In the genomic region with DNA sequence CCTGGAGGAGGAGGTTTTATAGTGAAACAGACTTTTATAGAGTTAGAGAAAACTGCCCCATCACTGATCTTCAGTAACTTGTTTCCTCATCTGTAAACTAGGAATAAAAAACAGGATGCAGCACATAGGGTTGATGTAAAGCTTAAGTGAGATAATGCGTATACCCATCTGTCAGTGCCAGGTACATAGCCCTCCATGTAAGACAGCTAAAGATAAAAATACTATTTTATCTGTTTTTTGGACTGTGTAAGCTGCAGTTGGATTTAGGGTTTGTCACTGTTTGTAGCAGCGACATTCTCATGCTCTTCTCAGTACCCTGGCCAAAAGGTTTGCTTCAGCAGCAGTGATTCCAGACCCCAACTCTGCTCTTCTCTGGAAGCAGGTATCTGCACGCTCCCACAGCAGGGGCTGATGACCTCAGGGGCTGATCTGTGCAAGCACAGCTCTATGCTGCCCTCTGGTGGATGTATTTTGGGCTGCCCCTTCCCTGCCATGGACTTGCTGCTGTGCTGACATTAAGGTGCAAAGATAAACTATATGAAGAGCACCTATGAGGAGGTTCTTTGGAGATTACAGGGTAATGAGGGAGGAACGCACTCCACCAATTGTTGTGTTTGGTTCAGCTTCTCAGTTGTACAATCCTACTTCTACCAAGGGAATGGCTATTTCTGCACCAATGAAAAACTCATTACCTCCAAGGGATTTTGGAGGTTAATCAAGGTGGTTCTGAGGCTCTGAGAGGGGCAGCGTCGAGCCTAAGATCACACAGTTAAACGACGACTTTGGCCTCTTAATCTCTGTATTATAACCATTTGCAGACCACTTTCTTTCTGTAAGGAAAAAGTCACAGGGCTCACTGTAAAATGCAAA, we compare ENCODE assay signal across 1 cellular context.
TF ChIP-seq lines count a peak whose summit lies in the region.

No MANE protein-coding gene starts in this region.

TF ChIP-seq in HepG2, 621 proteins besides CTCF, POLR2A, EP300 and RAD21 (continued from another document and continues in another):
- TF ChIP-seq, protein P1, sequence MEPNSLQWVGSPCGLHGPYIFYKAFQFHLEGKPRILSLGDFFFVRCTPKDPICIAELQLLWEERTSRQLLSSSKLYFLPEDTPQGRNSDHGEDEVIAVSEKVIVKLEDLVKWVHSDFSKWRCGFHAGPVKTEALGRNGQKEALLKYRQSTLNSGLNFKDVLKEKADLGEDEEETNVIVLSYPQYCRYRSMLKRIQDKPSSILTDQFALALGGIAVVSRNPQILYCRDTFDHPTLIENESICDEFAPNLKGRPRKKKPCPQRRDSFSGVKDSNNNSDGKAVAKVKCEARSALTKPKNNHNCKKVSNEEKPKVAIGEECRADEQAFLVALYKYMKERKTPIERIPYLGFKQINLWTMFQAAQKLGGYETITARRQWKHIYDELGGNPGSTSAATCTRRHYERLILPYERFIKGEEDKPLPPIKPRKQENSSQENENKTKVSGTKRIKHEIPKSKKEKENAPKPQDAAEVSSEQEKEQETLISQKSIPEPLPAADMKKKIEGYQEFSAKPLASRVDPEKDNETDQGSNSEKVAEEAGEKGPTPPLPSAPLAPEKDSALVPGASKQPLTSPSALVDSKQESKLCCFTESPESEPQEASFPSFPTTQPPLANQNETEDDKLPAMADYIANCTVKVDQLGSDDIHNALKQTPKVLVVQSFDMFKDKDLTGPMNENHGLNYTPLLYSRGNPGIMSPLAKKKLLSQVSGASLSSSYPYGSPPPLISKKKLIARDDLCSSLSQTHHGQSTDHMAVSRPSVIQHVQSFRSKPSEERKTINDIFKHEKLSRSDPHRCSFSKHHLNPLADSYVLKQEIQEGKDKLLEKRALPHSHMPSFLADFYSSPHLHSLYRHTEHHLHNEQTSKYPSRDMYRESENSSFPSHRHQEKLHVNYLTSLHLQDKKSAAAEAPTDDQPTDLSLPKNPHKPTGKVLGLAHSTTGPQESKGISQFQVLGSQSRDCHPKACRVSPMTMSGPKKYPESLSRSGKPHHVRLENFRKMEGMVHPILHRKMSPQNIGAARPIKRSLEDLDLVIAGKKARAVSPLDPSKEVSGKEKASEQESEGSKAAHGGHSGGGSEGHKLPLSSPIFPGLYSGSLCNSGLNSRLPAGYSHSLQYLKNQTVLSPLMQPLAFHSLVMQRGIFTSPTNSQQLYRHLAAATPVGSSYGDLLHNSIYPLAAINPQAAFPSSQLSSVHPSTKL (CRISPR knock-in tag; IDR thresholded peaks at IDR 0.05) = peak; percentile 63
- TF ChIP-seq, protein P2, sequence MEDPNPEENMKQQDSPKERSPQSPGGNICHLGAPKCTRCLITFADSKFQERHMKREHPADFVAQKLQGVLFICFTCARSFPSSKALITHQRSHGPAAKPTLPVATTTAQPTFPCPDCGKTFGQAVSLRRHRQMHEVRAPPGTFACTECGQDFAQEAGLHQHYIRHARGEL (CRISPR knock-in tag; IDR thresholded peaks at IDR 0.05) = no peak
- TF ChIP-seq ZNF343 (CRISPR knock-in tag; IDR thresholded peaks at IDR 0.05) (no peak), SPEN (CRISPR knock-in tag; IDR thresholded peaks at IDR 0.05; ENCODE audit: low read depth) (0 out of 2 replicates have a peak, but pooled peaks have one; percentile 18), RXRA (CRISPR knock-in tag; IDR thresholded peaks at IDR 0.05) (peak; percentile 81), CEBPG (CRISPR knock-in tag; IDR thresholded peaks at IDR 0.05) (peak; percentile 5; the same call in 1 of the 2 replicates), ERF (CRISPR knock-in tag; IDR thresholded peaks at IDR 0.05) (peak; percentile 38; the same call in 1 of the 2 replicates), ZNF264 (CRISPR knock-in tag; IDR thresholded peaks at IDR 0.05) (0 out of 2 replicates have a peak, but pooled peaks have one; percentile 36), STAG1 (CRISPR knock-in tag; IDR thresholded peaks at IDR 0.05) (peak; percentile 100), ELF3 (CRISPR knock-in tag; IDR thresholded peaks at IDR 0.05) (peak; percentile 18; the same call in 1 of the 2 replicates), PPARG (CRISPR knock-in tag; conservative IDR thresholded peaks at IDR 0.05) (0 out of 2 replicates have a peak, but pooled peaks have one; percentile 19), TOPORS (CRISPR knock-in tag; IDR thresholded peaks at IDR 0.05) (0 out of 2 replicates have a peak, but pooled peaks have one; percentile 21), ZNF33B (CRISPR knock-in tag; IDR thresholded peaks at IDR 0.05) (no peak), THAP11 (CRISPR knock-in tag; IDR thresholded peaks at IDR 0.05) (0 out of 2 replicates have a peak, but pooled peaks have one; percentile 27), NFE2L2 (IDR thresholded peaks at IDR 0.05; ENCODE audit: low read length) (no peak), ZNF12 (CRISPR knock-in tag; IDR thresholded peaks at IDR 0.05) (peak; percentile 71; the same call in 1 of the 2 replicates), TEAD3 (CRISPR knock-in tag; optimal IDR thresholded peaks at IDR 0.05; ENCODE audit: borderline replicate concordance) (peak; percentile 70), NR2F1 (CRISPR knock-in tag; IDR thresholded peaks at IDR 0.05) (0 out of 4 replicates have a peak, but pooled peaks have one; percentile 17 to 18), GATAD1 (CRISPR knock-in tag; IDR thresholded peaks at IDR 0.05) (0 out of 2 replicates have a peak, but pooled peaks have one; percentile 19), FOXK1 (CRISPR knock-in tag; IDR thresholded peaks at IDR 0.05; ENCODE audit: borderline replicate concordance, low read depth) (peak; percentile 18; the same call in 1 of the 2 replicates), ZSCAN25 (CRISPR knock-in tag; IDR thresholded peaks at IDR 0.05) (peak; percentile 29; the same call in 1 of the 2 replicates), FOXA3 (CRISPR knock-in tag; IDR thresholded peaks at IDR 0.05) (peak; percentile 47; the same call in 1 of the 2 replicates), NR2F6 (IDR thresholded peaks at IDR 0.05) (peak; percentile 54), NR2F6 (CRISPR knock-in tag; IDR thresholded peaks at IDR 0.05) (peak; percentile 80; the same call in 1 of the 2 replicates), MYC (CRISPR knock-in tag; IDR thresholded peaks at IDR 0.05; ENCODE audit: borderline replicate concordance) (no peak), ZFP41 (CRISPR knock-in tag; IDR thresholded peaks at IDR 0.05; ENCODE audit: borderline replicate concordance) (no peak), ZC3H4 (CRISPR knock-in tag; IDR thresholded peaks at IDR 0.05; ENCODE audit: borderline replicate concordance) (no peak), SOX6 (IDR thresholded peaks at IDR 0.05) (no peak), SOX6 (CRISPR knock-in tag; IDR thresholded peaks at IDR 0.05) (peak; percentile 48; the same call in 1 of the 2 replicates), FOXA1 (IDR thresholded peaks at IDR 0.05) (no peak), FOXA1 (CRISPR knock-in tag; IDR thresholded peaks at IDR 0.05) (peak; percentile 8; the same call in 1 of the 2 replicates), ZMYM2 (CRISPR knock-in tag; IDR thresholded peaks at IDR 0.05) (no peak), ZNF619 (CRISPR knock-in tag; IDR thresholded peaks at IDR 0.05) (no peak), KAT7 (CRISPR knock-in tag; IDR thresholded peaks at IDR 0.05; ENCODE audit: borderline replicate concordance) (no peak), SOX5 (CRISPR knock-in tag; IDR thresholded peaks at IDR 0.05; ENCODE audit: borderline replicate concordance) (no peak), HDAC2 (CRISPR knock-in tag; IDR thresholded peaks at IDR 0.05) (peak; percentile 19; the same call in 1 of the 2 replicates), RARA (CRISPR knock-in tag; IDR thresholded peaks at IDR 0.05) (0 out of 2 replicates have a peak, but pooled peaks have one; percentile 37), SALL2 (CRISPR knock-in tag; IDR thresholded peaks at IDR 0.05) (peak; percentile 46; the same call in 1 of the 2 replicates), ZNF337 (CRISPR knock-in tag; IDR thresholded peaks at IDR 0.05; ENCODE audit: borderline replicate concordance, low read depth) (no peak), KDM5B (CRISPR knock-in tag; IDR thresholded peaks at IDR 0.05; ENCODE audit: borderline replicate concordance) (peak; percentile 29; the same call in 1 of the 2 replicates)
- TF ChIP-seq, protein P3, sequence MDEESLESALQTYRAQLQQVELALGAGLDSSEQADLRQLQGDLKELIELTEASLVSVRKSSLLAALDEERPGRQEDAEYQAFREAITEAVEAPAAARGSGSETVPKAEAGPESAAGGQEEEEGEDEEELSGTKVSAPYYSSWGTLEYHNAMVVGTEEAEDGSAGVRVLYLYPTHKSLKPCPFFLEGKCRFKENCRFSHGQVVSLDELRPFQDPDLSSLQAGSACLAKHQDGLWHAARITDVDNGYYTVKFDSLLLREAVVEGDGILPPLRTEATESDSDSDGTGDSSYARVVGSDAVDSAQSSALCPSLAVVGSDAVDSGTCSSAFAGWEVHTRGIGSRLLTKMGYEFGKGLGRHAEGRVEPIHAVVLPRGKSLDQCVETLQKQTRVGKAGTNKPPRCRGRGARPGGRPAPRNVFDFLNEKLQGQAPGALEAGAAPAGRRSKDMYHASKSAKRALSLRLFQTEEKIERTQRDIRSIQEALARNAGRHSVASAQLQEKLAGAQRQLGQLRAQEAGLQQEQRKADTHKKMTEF (CRISPR knock-in tag; IDR thresholded peaks at IDR 0.05) = 0 out of 2 replicates have a peak, but pooled peaks have one; percentile 53
- TF ChIP-seq, protein P4, sequence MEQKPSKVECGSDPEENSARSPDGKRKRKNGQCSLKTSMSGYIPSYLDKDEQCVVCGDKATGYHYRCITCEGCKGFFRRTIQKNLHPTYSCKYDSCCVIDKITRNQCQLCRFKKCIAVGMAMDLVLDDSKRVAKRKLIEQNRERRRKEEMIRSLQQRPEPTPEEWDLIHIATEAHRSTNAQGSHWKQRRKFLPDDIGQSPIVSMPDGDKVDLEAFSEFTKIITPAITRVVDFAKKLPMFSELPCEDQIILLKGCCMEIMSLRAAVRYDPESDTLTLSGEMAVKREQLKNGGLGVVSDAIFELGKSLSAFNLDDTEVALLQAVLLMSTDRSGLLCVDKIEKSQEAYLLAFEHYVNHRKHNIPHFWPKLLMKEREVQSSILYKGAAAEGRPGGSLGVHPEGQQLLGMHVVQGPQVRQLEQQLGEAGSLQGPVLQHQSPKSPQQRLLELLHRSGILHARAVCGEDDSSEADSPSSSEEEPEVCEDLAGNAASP (CRISPR knock-in tag; IDR thresholded peaks at IDR 0.05; ENCODE audit: borderline replicate concordance) = 0 out of 2 replicates have a peak, but pooled peaks have one; percentile 14
- TF ChIP-seq, protein P5, sequence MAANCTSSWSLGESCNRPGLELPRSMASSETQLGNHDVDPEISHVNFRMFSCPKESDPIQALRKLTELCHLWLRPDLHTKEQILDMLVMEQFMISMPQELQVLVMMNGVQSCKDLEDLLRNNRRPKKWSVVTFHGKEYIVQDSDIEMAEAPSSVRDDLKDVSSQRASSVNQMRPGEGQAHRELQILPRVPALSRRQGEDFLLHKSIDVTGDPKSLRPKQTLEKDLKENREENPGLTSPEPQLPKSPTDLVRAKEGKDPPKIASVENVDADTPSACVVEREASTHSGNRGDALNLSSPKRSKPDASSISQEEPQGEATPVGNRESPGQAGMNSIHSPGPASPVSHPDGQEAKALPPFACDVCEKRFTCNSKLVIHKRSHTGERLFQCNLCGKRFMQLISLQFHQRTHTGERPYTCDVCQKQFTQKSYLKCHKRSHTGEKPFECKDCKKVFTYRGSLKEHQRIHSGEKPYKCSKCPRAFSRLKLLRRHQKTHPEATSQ (CRISPR knock-in tag; IDR thresholded peaks at IDR 0.05; ENCODE audit: borderline replicate concordance) = no peak
- TF ChIP-seq, protein P6, sequence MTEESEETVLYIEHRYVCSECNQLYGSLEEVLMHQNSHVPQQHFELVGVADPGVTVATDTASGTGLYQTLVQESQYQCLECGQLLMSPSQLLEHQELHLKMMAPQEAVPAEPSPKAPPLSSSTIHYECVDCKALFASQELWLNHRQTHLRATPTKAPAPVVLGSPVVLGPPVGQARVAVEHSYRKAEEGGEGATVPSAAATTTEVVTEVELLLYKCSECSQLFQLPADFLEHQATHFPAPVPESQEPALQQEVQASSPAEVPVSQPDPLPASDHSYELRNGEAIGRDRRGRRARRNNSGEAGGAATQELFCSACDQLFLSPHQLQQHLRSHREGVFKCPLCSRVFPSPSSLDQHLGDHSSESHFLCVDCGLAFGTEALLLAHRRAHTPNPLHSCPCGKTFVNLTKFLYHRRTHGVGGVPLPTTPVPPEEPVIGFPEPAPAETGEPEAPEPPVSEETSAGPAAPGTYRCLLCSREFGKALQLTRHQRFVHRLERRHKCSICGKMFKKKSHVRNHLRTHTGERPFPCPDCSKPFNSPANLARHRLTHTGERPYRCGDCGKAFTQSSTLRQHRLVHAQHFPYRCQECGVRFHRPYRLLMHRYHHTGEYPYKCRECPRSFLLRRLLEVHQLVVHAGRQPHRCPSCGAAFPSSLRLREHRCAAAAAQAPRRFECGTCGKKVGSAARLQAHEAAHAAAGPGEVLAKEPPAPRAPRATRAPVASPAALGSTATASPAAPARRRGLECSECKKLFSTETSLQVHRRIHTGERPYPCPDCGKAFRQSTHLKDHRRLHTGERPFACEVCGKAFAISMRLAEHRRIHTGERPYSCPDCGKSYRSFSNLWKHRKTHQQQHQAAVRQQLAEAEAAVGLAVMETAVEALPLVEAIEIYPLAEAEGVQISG (CRISPR knock-in tag; IDR thresholded peaks at IDR 0.05) = 0 out of 2 replicates have a peak, but pooled peaks have one; percentile 20
- TF ChIP-seq, protein P7, sequence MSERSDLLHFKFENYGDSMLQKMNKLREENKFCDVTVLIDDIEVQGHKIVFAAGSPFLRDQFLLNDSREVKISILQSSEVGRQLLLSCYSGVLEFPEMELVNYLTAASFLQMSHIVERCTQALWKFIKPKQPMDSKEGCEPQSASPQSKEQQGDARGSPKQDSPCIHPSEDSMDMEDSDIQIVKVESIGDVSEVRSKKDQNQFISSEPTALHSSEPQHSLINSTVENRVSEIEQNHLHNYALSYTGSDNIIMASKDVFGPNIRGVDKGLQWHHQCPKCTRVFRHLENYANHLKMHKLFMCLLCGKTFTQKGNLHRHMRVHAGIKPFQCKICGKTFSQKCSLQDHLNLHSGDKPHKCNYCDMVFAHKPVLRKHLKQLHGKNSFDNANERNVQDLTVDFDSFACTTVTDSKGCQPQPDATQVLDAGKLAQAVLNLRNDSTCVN (CRISPR knock-in tag; IDR thresholded peaks at IDR 0.05; ENCODE audit: borderline replicate concordance) = 0 out of 2 replicates have a peak, but pooled peaks have one; percentile 46
- TF ChIP-seq, protein P8, sequence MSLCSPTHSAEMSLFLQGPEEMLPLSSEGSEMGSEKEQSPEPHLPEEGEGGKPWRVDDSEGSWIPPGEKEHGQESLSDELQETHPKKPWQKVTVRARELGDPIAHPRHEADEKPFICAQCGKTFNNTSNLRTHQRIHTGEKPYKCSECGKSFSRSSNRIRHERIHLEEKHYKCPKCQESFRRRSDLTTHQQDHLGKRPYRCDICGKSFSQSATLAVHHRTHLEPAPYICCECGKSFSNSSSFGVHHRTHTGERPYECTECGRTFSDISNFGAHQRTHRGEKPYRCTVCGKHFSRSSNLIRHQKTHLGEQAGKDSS (CRISPR knock-in tag; IDR thresholded peaks at IDR 0.05; ENCODE audit: borderline replicate concordance, low read depth) = no peak
- TF ChIP-seq, protein P9, sequence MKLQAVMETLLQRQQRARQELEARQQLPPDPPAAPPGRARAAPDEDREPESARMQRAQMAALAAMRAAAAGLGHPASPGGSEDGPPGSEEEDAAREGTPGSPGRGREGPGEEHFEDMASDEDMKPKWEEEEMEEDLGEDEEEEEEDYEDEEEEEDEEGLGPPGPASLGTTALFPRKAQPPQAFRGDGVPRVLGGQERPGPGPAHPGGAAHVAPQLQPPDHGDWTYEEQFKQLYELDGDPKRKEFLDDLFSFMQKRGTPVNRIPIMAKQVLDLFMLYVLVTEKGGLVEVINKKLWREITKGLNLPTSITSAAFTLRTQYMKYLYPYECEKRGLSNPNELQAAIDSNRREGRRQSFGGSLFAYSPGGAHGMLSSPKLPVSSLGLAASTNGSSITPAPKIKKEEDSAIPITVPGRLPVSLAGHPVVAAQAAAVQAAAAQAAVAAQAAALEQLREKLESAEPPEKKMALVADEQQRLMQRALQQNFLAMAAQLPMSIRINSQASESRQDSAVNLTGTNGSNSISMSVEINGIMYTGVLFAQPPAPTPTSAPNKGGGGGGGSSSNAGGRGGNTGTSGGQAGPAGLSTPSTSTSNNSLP (IDR thresholded peaks at IDR 0.05; ENCODE audit: low read depth, low read length) = peak; percentile 19; the same call in 1 of the 2 replicates
